In the genomic region with DNA sequence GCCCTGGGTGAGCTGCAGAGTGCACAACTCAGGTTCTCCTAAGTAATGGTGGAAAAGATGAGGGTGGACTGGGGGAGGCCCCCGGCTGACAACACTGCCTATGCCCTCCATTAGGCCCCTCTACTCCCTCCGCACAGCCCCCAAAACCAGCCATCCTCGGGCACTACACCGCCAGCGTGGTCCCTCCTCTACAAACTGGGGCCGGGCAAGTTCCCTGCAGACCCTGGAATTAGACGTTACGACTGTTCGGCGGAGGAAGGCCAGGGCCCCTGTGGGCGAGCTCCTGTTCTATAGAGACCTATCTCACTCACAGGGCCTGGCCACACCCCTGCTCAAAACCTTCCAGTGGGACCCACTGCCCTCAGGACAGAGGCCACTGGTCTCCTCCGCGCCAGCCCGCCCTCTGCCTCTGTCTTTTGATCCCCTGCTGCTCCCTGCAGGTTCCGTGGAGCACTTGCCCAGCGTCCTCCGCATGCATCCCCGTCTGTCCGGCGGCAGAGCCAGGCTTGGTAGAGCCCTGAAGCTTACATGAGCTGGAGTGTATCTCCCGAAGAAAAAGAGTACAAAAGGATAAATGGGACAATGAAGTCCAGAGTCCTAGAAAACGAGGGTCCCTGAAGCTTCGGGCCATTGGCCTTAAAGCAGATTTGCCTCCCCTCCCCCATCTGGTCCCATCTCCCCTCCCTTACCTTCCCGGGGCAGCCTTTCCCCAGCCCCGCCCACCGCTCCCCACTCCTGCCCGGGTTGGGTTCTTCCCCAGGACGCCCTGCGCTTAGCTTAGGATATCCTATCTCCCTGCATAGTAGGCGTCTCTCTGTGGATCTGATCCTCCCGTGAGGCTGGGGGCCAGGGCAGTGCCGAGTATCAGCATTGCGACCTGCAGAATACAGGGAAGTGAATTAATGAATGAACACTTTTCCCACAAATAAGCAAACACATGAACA, we compare ENCODE assay signal across 8 cellular contexts.
DNase-seq lines count a peak whose midpoint lies in the region; ATAC-seq and TF ChIP-seq lines count a peak whose summit lies in the region.

No MANE protein-coding gene starts in this region.

- POLR2A ChIA-PET in activated CD4-positive, alpha-beta T cell treated with anti-CD3 and anti-CD28 coated beads, Interleukin-2, amount 10 ng/mL, durations not matched to agents 7 days and 5 days (lab: Charles Lee): no interaction called here

- H3K27ac ChIP-seq in iPS DF 6.9 (ENCODE audit: low read length) (no peak overlapping the region), aorta (ENCODE audit: low read depth in 1 of 2, low read length in 2 of 2) (no peak overlapping the region)

- WGBS in iPS DF 6.9 (ENCODE audit: insufficient coverage, insufficient read length): no CpG with 5 or more reads among the region's 33 CpGs
- 17 to 19% methylated on average over 27 to 33 of the region's 33 CpGs for WGBS in aorta, 2 donors

- H3K4me1 ChIP-seq in iPS DF 6.9 (ENCODE audit: control insufficient read depth, insufficient read depth, low read length) (0 out of 2 replicates have a peak, but pooled peaks cover 2% of the 10 kb centered on the region), aorta (ENCODE audit: control insufficient read depth in 1 of 2, insufficient read depth in 2 of 2, low read length in 2 of 2) (no peaks in the 10 kb centered on the region)

- H3K4me3 ChIP-seq in iPS DF 6.9 (ENCODE audit: low read length) (peak overlapping the region; percentile 8; the same call in 1 of the 2 replicates), aorta (ENCODE audit: low read length in 2 of 2) (no peak overlapping the region)

- no peak for DNase-seq in stimulated activated naive CD8-positive, alpha-beta T cell treated with anti-CD3 and anti-CD28 coated beads, Interleukin-15, amount 100 ng/mL, for 72 hours
- DNase-seq in stimulated activated naive CD8-positive, alpha-beta T cell treated with anti-CD3 and anti-CD28 coated beads, Interleukin-15, Interleukin-2, amounts not matched to agents 100 U/mL and 50 U/mL, for 24 hours: no peak
- DNase-seq in iPS DF 6.9 (ENCODE audit: low read depth, low spot score): peak; percentile 31
- DNase-seq in aorta: peak in 1 of 2 donors; percentile 41
- DNase-seq in activated CD4-positive, alpha-beta T cell treated with anti-CD3 and anti-CD28 coated beads, Interleukin-2, amount 10 ng/mL, durations not matched to agents 7 days and 5 days: no peak
- DNase-seq in activated CD4-positive, alpha-beta T cell treated with anti-CD3 and anti-CD28 coated beads, Interleukin-2, amount 10 ng/mL, durations not matched to agents 24 days and 14 days: no peak

- H3K27me3 ChIP-seq in iPS DF 6.9 (ENCODE audit: control insufficient read depth, insufficient read depth, low read length): no peaks in the 10 kb centered on the region
- H3K27me3 ChIP-seq in aorta (ENCODE audit: control insufficient read depth in 1 of 2, insufficient read depth in 2 of 2, low read length in 1 of 2): no peaks in the 10 kb centered on the region

- intact Hi-C loops in aorta (cut with DNase I): no loop called here
- intact Hi-C loops in activated CD4-positive, alpha-beta T cell treated with anti-CD3 and anti-CD28 coated beads, Interleukin-2, amount 10 ng/mL, durations not matched to agents 24 days and 14 days (cut with micrococcal nuclease): no loop called here

- H3K9me3 ChIP-seq in iPS DF 6.9 (ENCODE audit: control insufficient read depth, insufficient read depth, low read length): no peaks in the 10 kb centered on the region
- H3K9me3 ChIP-seq in aorta (ENCODE audit: control insufficient read depth, low read length): peaks cover 6% of the 10 kb centered on the region

- peak; percentile 49 for ATAC-seq in stimulated activated naive CD8-positive, alpha-beta T cell treated with anti-CD3 and anti-CD28 coated beads, Interleukin-15, amount 100 ng/mL, for 72 hours
- ATAC-seq in stimulated activated naive CD8-positive, alpha-beta T cell treated with anti-CD3 and anti-CD28 coated beads, Interleukin-15, Interleukin-2, amounts not matched to agents 100 U/mL and 50 U/mL, for 24 hours: no peak
- ATAC-seq in SK-N-SH treated with all-trans-retinoic acid at 6 μM for 48 hours: peak; percentile 38
- peak; percentile 27 for ATAC-seq in aorta (ENCODE audit: low FRiP score)
- no peak for ATAC-seq in GM21423 (IDR thresholded peaks at IDR 0.05; ENCODE audit: unreplicated experiment)

- H3K4me3 Mint-ChIP-seq in stimulated activated naive CD8-positive, alpha-beta T cell treated with anti-CD3 and anti-CD28 coated beads, Interleukin-15, amount 100 ng/mL, for 72 hours: peak overlapping the region in 1 of 2 donors; percentile 50
- H3K4me3 Mint-ChIP-seq in activated CD4-positive, alpha-beta T cell treated with anti-CD3 and anti-CD28 coated beads, Interleukin-2, amount 10 ng/mL, durations not matched to agents 7 days and 5 days: no peak overlapping the region
- no peak overlapping the region for H3K4me3 Mint-ChIP-seq in activated CD4-positive, alpha-beta T cell treated with anti-CD3 and anti-CD28 coated beads, Interleukin-2, amount 10 ng/mL, durations not matched to agents 24 days and 14 days

- peaks cover 14% of the 10 kb centered on the region for H3K4me1 Mint-ChIP-seq in stimulated activated naive CD8-positive, alpha-beta T cell treated with anti-CD3 and anti-CD28 coated beads, Interleukin-15, amount 100 ng/mL, for 72 hours
- peaks cover 6% of the 10 kb centered on the region for H3K4me1 Mint-ChIP-seq in activated CD4-positive, alpha-beta T cell treated with anti-CD3 and anti-CD28 coated beads, Interleukin-2, amount 10 ng/mL, durations not matched to agents 7 days and 5 days
- peaks cover 2% of the 10 kb centered on the region for H3K4me1 Mint-ChIP-seq in activated CD4-positive, alpha-beta T cell treated with anti-CD3 and anti-CD28 coated beads, Interleukin-2, amount 10 ng/mL, durations not matched to agents 24 days and 14 days

- no peaks in the 10 kb centered on the region for H3K9me3 Mint-ChIP-seq in stimulated activated naive CD8-positive, alpha-beta T cell treated with anti-CD3 and anti-CD28 coated beads, Interleukin-15, amount 100 ng/mL, for 72 hours
- H3K9me3 Mint-ChIP-seq in activated CD4-positive, alpha-beta T cell treated with anti-CD3 and anti-CD28 coated beads, Interleukin-2, amount 10 ng/mL, durations not matched to agents 7 days and 5 days: peaks cover 2% of the 10 kb centered on the region
- no peaks in the 10 kb centered on the region for H3K9me3 Mint-ChIP-seq in activated CD4-positive, alpha-beta T cell treated with anti-CD3 and anti-CD28 coated beads, Interleukin-2, amount 10 ng/mL, durations not matched to agents 24 days and 14 days

- no peaks in the 10 kb centered on the region for H3K36me3 Mint-ChIP-seq in activated CD4-positive, alpha-beta T cell treated with anti-CD3 and anti-CD28 coated beads, Interleukin-2, amount 10 ng/mL, durations not matched to agents 7 days and 5 days (ENCODE audit: low read depth)
- no peaks in the 10 kb centered on the region for H3K36me3 Mint-ChIP-seq in activated CD4-positive, alpha-beta T cell treated with anti-CD3 and anti-CD28 coated beads, Interleukin-2, amount 10 ng/mL, durations not matched to agents 24 days and 14 days (ENCODE audit: low read depth)

- peaks cover 21% of the 10 kb centered on the region for H3K27me3 Mint-ChIP-seq in stimulated activated naive CD8-positive, alpha-beta T cell treated with anti-CD3 and anti-CD28 coated beads, Interleukin-15, amount 100 ng/mL, for 72 hours
- H3K27me3 Mint-ChIP-seq in activated CD4-positive, alpha-beta T cell treated with anti-CD3 and anti-CD28 coated beads, Interleukin-2, amount 10 ng/mL, durations not matched to agents 7 days and 5 days: peaks cover 12% of the 10 kb centered on the region
- H3K27me3 Mint-ChIP-seq in activated CD4-positive, alpha-beta T cell treated with anti-CD3 and anti-CD28 coated beads, Interleukin-2, amount 10 ng/mL, durations not matched to agents 24 days and 14 days: peaks cover 19% of the 10 kb centered on the region

- H3K36me3 ChIP-seq in iPS DF 6.9 (ENCODE audit: control insufficient read depth, insufficient read depth, low read length): no peaks in the 10 kb centered on the region
- H3K36me3 ChIP-seq in aorta (ENCODE audit: control insufficient read depth in 1 of 2, insufficient read depth in 2 of 2, low read length in 1 of 2): no peaks in the 10 kb centered on the region

- CTCF ChIA-PET in activated CD4-positive, alpha-beta T cell treated with anti-CD3 and anti-CD28 coated beads, Interleukin-2, amount 10 ng/mL, durations not matched to agents 7 days and 5 days (lab: Charles Lee): interaction anchor here (0.6 to 5.3 kb wide), 17 partner anchors 10 to 931 kb away, joined by 3 to 41 read pairs (median 4); partner anchors contain the start of gene FAF2

- no peak overlapping the region for H3K27ac Mint-ChIP-seq in stimulated activated naive CD8-positive, alpha-beta T cell treated with anti-CD3 and anti-CD28 coated beads, Interleukin-15, amount 100 ng/mL, for 72 hours
- H3K27ac Mint-ChIP-seq in activated CD4-positive, alpha-beta T cell treated with anti-CD3 and anti-CD28 coated beads, Interleukin-2, amount 10 ng/mL, durations not matched to agents 7 days and 5 days: no peak overlapping the region
- H3K27ac Mint-ChIP-seq in activated CD4-positive, alpha-beta T cell treated with anti-CD3 and anti-CD28 coated beads, Interleukin-2, amount 10 ng/mL, durations not matched to agents 24 days and 14 days: no peak overlapping the region

TF ChIP-seq in SK-N-SH treated with all-trans-retinoic acid at 6 μM for 48 hours, 23 proteins besides CTCF, POLR2A, EP300 and RAD21 (continues in another document):
- TF ChIP-seq ISL1 (CRISPR knock-in tag; IDR thresholded peaks at IDR 0.05) (no peak), OSR1 (CRISPR knock-in tag; IDR thresholded peaks at IDR 0.05) (no peak), ESRRG (CRISPR knock-in tag; IDR thresholded peaks at IDR 0.05) (no peak), ZNF8 (CRISPR knock-in tag; IDR thresholded peaks at IDR 0.05) (no peak), GLIS3 (CRISPR knock-in tag; IDR thresholded peaks at IDR 0.05) (no peak), TOX (CRISPR knock-in tag; IDR thresholded peaks at IDR 0.05; ENCODE audit: borderline replicate concordance) (no peak), PPARA (CRISPR knock-in tag; IDR thresholded peaks at IDR 0.05; ENCODE audit: borderline replicate concordance) (no peak), RARB (CRISPR knock-in tag; IDR thresholded peaks at IDR 0.05) (no peak), ZFP30 (CRISPR knock-in tag; IDR thresholded peaks at IDR 0.05) (no peak), ZC3H10 (CRISPR knock-in tag; IDR thresholded peaks at IDR 0.05) (no peak), SNAI2 (CRISPR knock-in tag; IDR thresholded peaks at IDR 0.05) (no peak), ZFP3 (CRISPR knock-in tag; IDR thresholded peaks at IDR 0.05) (no peak), CSDC2 (CRISPR knock-in tag; IDR thresholded peaks at IDR 0.05) (no peak), ARNTL (CRISPR knock-in tag; IDR thresholded peaks at IDR 0.05; ENCODE audit: borderline replicate concordance, low read depth) (no peak)

Comparison
In these comparisons a context has a peak if more than half of its experiments do, and no peak if none do; other contexts are left out.
1. ATAC-seq: peak in stimulated activated naive CD8-positive, alpha-beta T cell treated with anti-CD3 and anti-CD28 coated beads, Interleukin-15, amount 100 ng/mL, for 72 hours (single experiment), SK-N-SH treated with all-trans-retinoic acid at 6 μM for 48 hours (single experiment) and aorta (single experiment); none in stimulated activated naive CD8-positive, alpha-beta T cell treated with anti-CD3 and anti-CD28 coated beads, Interleukin-15, Interleukin-2, amounts not matched to agents 100 U/mL and 50 U/mL, for 24 hours (single experiment) and GM21423 (single experiment).